In the genomic region with DNA sequence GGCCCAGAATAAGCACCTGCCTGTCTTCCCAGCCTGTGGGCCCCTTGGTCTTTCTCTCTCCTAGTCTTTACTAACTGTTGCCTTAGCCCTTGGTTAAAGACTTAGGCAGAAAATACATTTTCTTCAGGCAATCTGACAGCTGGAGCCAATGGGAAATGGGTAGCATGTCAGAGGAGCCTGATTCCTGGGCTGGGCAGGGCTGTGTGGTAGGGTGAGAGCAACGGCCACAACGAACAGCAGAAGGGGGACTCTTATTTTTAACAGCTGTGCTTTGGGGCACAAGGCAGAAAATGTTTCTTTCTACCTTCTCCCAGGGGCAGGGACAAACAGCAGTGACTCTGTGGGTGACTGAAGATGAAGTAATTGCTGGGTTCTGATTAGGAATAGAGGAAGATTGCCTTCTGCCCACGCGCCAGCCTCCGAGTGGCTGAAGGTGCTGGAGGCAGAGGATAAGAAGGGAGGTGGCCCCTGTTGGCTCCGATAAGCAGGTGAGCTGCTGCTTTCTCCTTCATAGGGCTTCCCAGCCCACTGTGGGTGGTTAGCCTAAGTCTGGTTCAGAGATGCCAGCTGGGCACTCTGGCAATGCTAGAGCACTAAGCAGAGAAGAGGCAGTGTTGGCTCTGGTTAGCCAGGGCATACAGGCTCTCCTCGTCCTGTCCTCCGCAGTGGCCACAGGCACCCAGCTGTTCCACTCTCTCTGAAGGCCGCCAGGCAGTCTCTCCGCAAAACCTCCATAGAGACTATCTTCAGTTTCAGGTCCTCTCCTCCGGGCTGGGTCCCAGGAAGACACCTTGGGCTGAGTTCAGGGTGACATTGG, we compare ENCODE assay signal across 8 cellular contexts. TPM values are rescaled to one million over a fixed set of nuclear protein-coding genes. Genes with fewer than 3 reads are reported as not detected.
DNase-seq lines count a peak whose midpoint lies in the region; ATAC-seq and TF ChIP-seq lines count a peak whose summit lies in the region.

No MANE protein-coding gene starts in this region.

- H3K4me1 ChIP-seq in smooth muscle cell (ENCODE audit: low read depth), result peaks cover 42% of the 10 kb centered on the region

- no peak overlapping the region for H3K9ac ChIP-seq in SK-N-MC (ENCODE audit: insufficient read length)
- H3K9ac ChIP-seq in smooth muscle cell (ENCODE audit: low read depth), result no peak overlapping the region

- intact Hi-C loops in left ventricle myocardium superior (cut with micrococcal nuclease), result no loop called here

- no peaks in the 10 kb centered on the region for H3K9me3 ChIP-seq in SK-N-MC (ENCODE audit: low read depth, low read length)
- H3K9me3 ChIP-seq in smooth muscle cell (replicated peaks; ENCODE audit: low read depth), result no peaks in the 10 kb centered on the region
- no peaks in the 10 kb centered on the region for H3K9me3 ChIP-seq in MG63

- H3K27me3 ChIP-seq in smooth muscle cell (ENCODE audit: low read depth) (no peaks in the 10 kb centered on the region), MG63 (peaks cover 27% of the 10 kb centered on the region)

- H3F3A ChIP-seq in smooth muscle cell (ENCODE audit: low read depth), result peaks cover 14% of the 10 kb centered on the region

- no peak overlapping the region for H3K27ac Mint-ChIP-seq in T-helper 2 cell treated with Interferon-gamma antibody and Interleukin-4, amounts not matched to agents 5 μg/mL and 100 μg/mL, for 36 hours

- no peak for ATAC-seq in GM18498 (IDR thresholded peaks at IDR 0.05; ENCODE audit: unreplicated experiment)
- ATAC-seq in left ventricle myocardium superior, result no peak

- H3K4me2 ChIP-seq in smooth muscle cell, result peak overlapping the region; percentile 98

- H3K27me3 Mint-ChIP-seq in T-helper 2 cell treated with Interferon-gamma antibody and Interleukin-4, amounts not matched to agents 5 μg/mL and 100 μg/mL, for 36 hours (ENCODE audit: low read depth), result peaks cover 54% of the 10 kb centered on the region

- no peaks in the 10 kb centered on the region for H3K9me3 Mint-ChIP-seq in T-helper 2 cell treated with Interferon-gamma antibody and Interleukin-4, amounts not matched to agents 5 μg/mL and 100 μg/mL, for 36 hours

- H3K4me3 ChIP-seq in SK-N-MC (peak overlapping the region; percentile 47), fibroblast of mammary gland (ENCODE audit: control insufficient read depth, low read depth, low read length) (peak overlapping the region; percentile 52), smooth muscle cell (peak overlapping the region; percentile 59), MG63 (no peak overlapping the region)

- WGBS in smooth muscle cell (ENCODE audit: low lambda C conversion rate), result 3% methylated on average over 11 of the region's 11 CpGs

- no peak for TF ChIP-seq CTCF in fibroblast of mammary gland (conservative IDR thresholded peaks at IDR 0.05; ENCODE audit: control insufficient read depth, insufficient read depth, low read depth, low read length)
- TF ChIP-seq CTCF in smooth muscle cell (IDR thresholded peaks at IDR 0.05; ENCODE audit: borderline replicate concordance, insufficient read depth, poor library complexity, severe bottlenecking), result no peak

- H4K20me1 ChIP-seq in smooth muscle cell (ENCODE audit: low read depth), result peaks cover 53% of the 10 kb centered on the region

- peaks cover 32% of the 10 kb centered on the region for H3K4me1 Mint-ChIP-seq in T-helper 2 cell treated with Interferon-gamma antibody and Interleukin-4, amounts not matched to agents 5 μg/mL and 100 μg/mL, for 36 hours (ENCODE audit: low read depth)

- no peak overlapping the region for H2AFZ ChIP-seq in smooth muscle cell (ENCODE audit: low read depth)

- no peaks in the 10 kb centered on the region for H3K36me3 Mint-ChIP-seq in T-helper 2 cell treated with Interferon-gamma antibody and Interleukin-4, amounts not matched to agents 5 μg/mL and 100 μg/mL, for 36 hours (ENCODE audit: low read depth)

- no peaks in the 10 kb centered on the region for H3K79me2 ChIP-seq in smooth muscle cell (ENCODE audit: low read depth)

- DNase-seq in T-helper 2 cell treated with Interferon-gamma antibody and Interleukin-4, amounts not matched to agents 5 μg/mL and 100 μg/mL, for 36 hours (ENCODE audit: low spot score), result no peak
- no peak for DNase-seq in T-helper 2 cell
- DNase-seq in SK-N-MC (ENCODE audit: low read depth, low spot score), result no peak
- DNase-seq in fibroblast of mammary gland (ENCODE audit: low read depth), result no peak
- no peak for DNase-seq in smooth muscle cell (lab: John Stamatoyannopoulos, UW; ENCODE audit: unreplicated experiment)
- no peak for DNase-seq in MG63
- DNase-seq in left ventricle myocardium superior, result no peak

- H3K36me3 ChIP-seq in SK-N-MC (ENCODE audit: insufficient read depth, low read length) (no peaks in the 10 kb centered on the region), smooth muscle cell (ENCODE audit: low read depth) (no peaks in the 10 kb centered on the region), MG63 (no peaks in the 10 kb centered on the region)

- H3K4me3 Mint-ChIP-seq in T-helper 2 cell treated with Interferon-gamma antibody and Interleukin-4, amounts not matched to agents 5 μg/mL and 100 μg/mL, for 36 hours, result peak overlapping the region; percentile 84

- H3K27ac ChIP-seq in SK-N-MC (no peak overlapping the region), smooth muscle cell (ENCODE audit: low read depth) (no peak overlapping the region)

RNA-seq across cellular contexts. Expression of a gene that starts 1.5 kb away (rescaled TPM):
- 0.18 and 2.5 TPM in 2 replicates for total RNA-seq in smooth muscle cell
- 2.0 and 2.9 TPM in 2 replicates for polyA plus RNA-seq in smooth muscle cell
- not detected in 2 replicates for total RNA-seq in MG63 (2014; rRNA removed; shearing (Covaris generic); ENCODE audit: low replicate concordance)
- total RNA-seq in left ventricle myocardium superior, result 1.2 TPM

RNA-seq across cellular contexts. Expression of a gene that starts 9.4 kb away (rescaled TPM):
- 18.3 and 23.0 TPM in 2 replicates for total RNA-seq in smooth muscle cell
- polyA plus RNA-seq in smooth muscle cell, result 18.0 and 19.7 TPM in 2 replicates
- total RNA-seq in MG63 (2014; rRNA removed; shearing (Covaris generic); ENCODE audit: low replicate concordance), result 16.8 and 27.4 TPM in 2 replicates
- 7.7 TPM for total RNA-seq in left ventricle myocardium superior

RNA-seq across cellular contexts. Expression of a gene that starts 19.7 kb away (rescaled TPM):
- 37.2 and 38.0 TPM in 2 replicates for total RNA-seq in smooth muscle cell
- polyA plus RNA-seq in smooth muscle cell, result 33.2 and 34.5 TPM in 2 replicates
- total RNA-seq in MG63 (2014; rRNA removed; shearing (Covaris generic); ENCODE audit: low replicate concordance), result 30.5 and 33.3 TPM in 2 replicates
- total RNA-seq in left ventricle myocardium superior, result 47.8 TPM

RNA-seq across cellular contexts. Expression of a gene that starts 50.7 kb away (rescaled TPM):
- 31.0 and 47.8 TPM in 2 replicates for total RNA-seq in smooth muscle cell
- 80.3 and 95.8 TPM in 2 replicates for polyA plus RNA-seq in smooth muscle cell
- 0.22 and 0.26 TPM in 2 replicates for total RNA-seq in MG63 (2014; rRNA removed; shearing (Covaris generic); ENCODE audit: low replicate concordance)
- 121 TPM for total RNA-seq in left ventricle myocardium superior
